In genomic region chr15:60804986-60805949, GRCh38 we compare ENCODE assay signal across 10 cellular contexts.
A peak's percentile ranks its signal among the peaks of the same experiment; 100 is the strongest.
DNase-seq lines count a peak whose midpoint lies in the region; ATAC-seq and TF ChIP-seq lines count a peak whose summit lies in the region.
"Had no signal": no experiment of that assay in that cellular context is flagged by ENCODE, and none has a peak within 500 bp of the region (broad histone marks: within the 10 kb centered on the region; RNA-seq: fewer than 3 reads in every experiment).

No MANE protein-coding gene starts in this region.

- H3K9me2 ChIP-seq in PC-3 (replicated peaks; ENCODE audit: low read length), result no peaks in the 10 kb centered on the region

- H3K4me3 ChIP-seq in PC-3 (ENCODE audit: low read length), result no peak overlapping the region
- no peak overlapping the region for H3K4me3 ChIP-seq in esophagus squamous epithelium

- no peaks in the 10 kb centered on the region for H3K4me1 ChIP-seq in PC-3 (ENCODE audit: insufficient read depth, low read length)
- peaks cover 0 to 32% (median 9%) of the 10 kb centered on the region in 3 donors for H3K4me1 ChIP-seq in esophagus squamous epithelium

- H3K9me3 Mint-ChIP-seq in osteocyte (ENCODE audit: unreplicated experiment), result peaks cover 9% of the 10 kb centered on the region
- H3K9me3 Mint-ChIP-seq: activated naive CD8-positive, alpha-beta T cell treated with anti-CD3 and anti-CD28 coated beads, Interleukin-2, amount 10 ng/mL, durations not matched to agents 7 days and 5 days had no signal

- peak overlapping the region; percentile 56 for H3K27ac Mint-ChIP-seq in osteocyte (ENCODE audit: unreplicated experiment)
- H3K27ac Mint-ChIP-seq: activated naive CD8-positive, alpha-beta T cell treated with anti-CD3 and anti-CD28 coated beads, Interleukin-2, amount 10 ng/mL, durations not matched to agents 7 days and 5 days had no signal

- no peak overlapping the region for H3K4me2 ChIP-seq in PC-3 (ENCODE audit: low read length)

- peaks cover 27% of the 10 kb centered on the region for H3K4me1 Mint-ChIP-seq in osteocyte (ENCODE audit: unreplicated experiment)

- no peak overlapping the region for H3K4me3 Mint-ChIP-seq in osteocyte (ENCODE audit: unreplicated experiment)
- H3K4me3 Mint-ChIP-seq: activated naive CD8-positive, alpha-beta T cell treated with anti-CD3 and anti-CD28 coated beads, Interleukin-2, amount 10 ng/mL, durations not matched to agents 7 days and 5 days had no signal

- TF ChIP-seq POLR2A in esophagus squamous epithelium (IDR thresholded peaks at IDR 0.05), result no peak

- H3K79me2 ChIP-seq in PC-3 (ENCODE audit: low read length), result no peaks in the 10 kb centered on the region

- no peak overlapping the region for H3K9ac ChIP-seq in PC-3 (ENCODE audit: low read length)

- no peaks in the 10 kb centered on the region for H4K20me1 ChIP-seq in PC-3 (ENCODE audit: low read length)

- 36 to 58% methylated on average over 3 of the region's 5 CpGs for WGBS in esophagus squamous epithelium, 2 donors

- intact Hi-C loops in PC-3 (cut with micrococcal nuclease), result no loop called here
- intact Hi-C loops in esophagus squamous epithelium (cut with DNase I), result no loop called here

- TF ChIP-seq CTCF in PC-3 (conservative IDR thresholded peaks at IDR 0.05; ENCODE audit: low read depth, low read length) (no peak), esophagus squamous epithelium (IDR thresholded peaks at IDR 0.05) (no peak), osteocyte (IDR thresholded peaks at IDR 0.05) (no peak)

- H3K9me3 ChIP-seq in PC-3 (ENCODE audit: low read length) (no peaks in the 10 kb centered on the region), esophagus squamous epithelium (no peaks in the 10 kb centered on the region)

- H3K27me3 Mint-ChIP-seq in osteocyte (ENCODE audit: unreplicated experiment), result peaks cover 14% of the 10 kb centered on the region
- H3K27me3 Mint-ChIP-seq: activated naive CD8-positive, alpha-beta T cell treated with anti-CD3 and anti-CD28 coated beads, Interleukin-2, amount 10 ng/mL, durations not matched to agents 7 days and 5 days had no signal

- DNase-seq in HCEC 1CT (peak; percentile 33), PC-3 (peak; percentile 4), esophagus squamous epithelium (lab: John Stamatoyannopoulos, UW) (no peak), osteocyte (ENCODE audit: extremely low spot score, unreplicated experiment) (no peak), NCI-H524 treated with DMSO at 0.1 percent for 48 hours (lab: John Stamatoyannopoulos, UW) (no peak), SKM-1 treated with dmso at 0.1 percent for 144 hours (lab: John Stamatoyannopoulos, UW; ENCODE audit: unreplicated experiment) (no peak)
- DNase-seq in activated CD4-positive, alpha-beta T cell treated with anti-CD3 and anti-CD28 coated beads, Interleukin-2, amount 50 U/mL, for 1 hour, result no peak
- DNase-seq: activated naive CD8-positive, alpha-beta T cell treated with anti-CD3 and anti-CD28 coated beads, Interleukin-2, amount 10 ng/mL, durations not matched to agents 7 days and 5 days; hippocampal formation had no signal

- CTCF ChIA-PET in PC-3 (lab: Charles Lee), result no interaction called here

- H3F3A ChIP-seq in PC-3 (ENCODE audit: low read length, unreplicated experiment), result no peaks in the 10 kb centered on the region

- BruUV-seq in PC-3 (replicated peaks; lab: Mats Ljungman, UMichigan), result no TSS peak

- H3K27ac ChIP-seq in PC-3 (ENCODE audit: low read length) (no peak overlapping the region), esophagus squamous epithelium (peak overlapping the region in 3 of 4 donors; percentile 3 to 42 (median 7))

- H3K36me3 ChIP-seq in PC-3 (ENCODE audit: low read depth, low read length), result no peaks in the 10 kb centered on the region
- no peaks in the 10 kb centered on the region for H3K36me3 ChIP-seq in esophagus squamous epithelium

- POLR2A ChIA-PET in PC-3 (lab: Charles Lee; ENCODE audit: unreplicated experiment), result no interaction called here

- H3K27me3 ChIP-seq in PC-3 (ENCODE audit: low read length), result peaks cover 23% of the 10 kb centered on the region; the same call in 1 of the 2 replicates
- H3K27me3 ChIP-seq in esophagus squamous epithelium, result no peaks in the 10 kb centered on the region

- ATAC-seq in PC-3, result no peak
- ATAC-seq in GM18519 (IDR thresholded peaks at IDR 0.05; ENCODE audit: low FRiP score, unreplicated experiment), result no peak

- no peak overlapping the region for H2AFZ ChIP-seq in PC-3 (ENCODE audit: low read length)

- peaks cover 5% of the 10 kb centered on the region for H3K36me3 Mint-ChIP-seq in osteocyte (ENCODE audit: unreplicated experiment)

Comparison
In these comparisons a context has a peak if more than half of its experiments do, and no peak if none do; other contexts are left out.
1. DNase-seq: peak in HCEC 1CT (single experiment) and PC-3 (single experiment); none in esophagus squamous epithelium (single experiment), osteocyte (single experiment), NCI-H524 treated with DMSO at 0.1 percent for 48 hours (single experiment), activated CD4-positive, alpha-beta T cell treated with anti-CD3 and anti-CD28 coated beads, Interleukin-2, amount 50 U/mL, for 1 hour (single experiment) and SKM-1 treated with dmso at 0.1 percent for 144 hours (single experiment).